In the genomic region with DNA sequence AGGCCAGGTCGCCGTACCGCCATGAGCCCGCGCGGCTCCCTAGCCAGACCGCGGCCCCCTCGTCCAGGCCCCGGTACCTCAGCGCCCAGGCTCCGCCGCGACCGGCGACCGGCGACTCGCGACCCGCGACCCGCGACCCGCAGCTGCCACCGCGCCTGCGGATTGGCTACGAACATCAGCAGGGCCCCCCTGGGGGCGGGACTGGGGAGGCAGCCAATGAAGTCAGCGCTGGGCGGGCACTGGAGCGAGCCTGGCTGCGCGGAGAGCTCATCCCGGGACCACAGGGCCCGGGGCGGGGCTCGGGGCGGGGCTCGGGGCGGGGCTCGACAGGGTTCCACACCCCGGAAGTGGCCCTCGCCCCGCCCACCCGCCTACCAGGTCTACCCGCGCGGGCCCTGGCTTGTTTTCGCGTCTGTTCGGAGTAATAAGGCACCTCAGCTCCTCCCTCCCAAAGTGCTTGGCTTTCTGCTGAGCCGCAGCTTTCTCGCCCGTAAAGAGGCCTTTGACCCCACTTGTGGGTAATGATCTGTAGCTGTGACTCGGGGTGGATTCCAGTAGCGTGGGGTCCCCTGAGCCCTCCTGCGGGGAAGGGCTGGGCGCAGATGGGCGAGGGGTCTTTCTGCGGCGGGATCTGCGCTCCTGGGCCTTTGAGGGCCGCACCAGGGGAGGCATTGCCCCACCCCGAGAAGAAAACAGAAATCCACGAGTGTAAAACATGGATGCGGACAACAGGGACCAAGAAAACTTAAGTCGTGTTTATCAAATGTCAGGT, we compare ENCODE assay signal across 1 cellular context.
TF ChIP-seq lines count a peak whose summit lies in the region.

Gene LYSMD4 (minus strand): TSS at position 170 of the 772 bp plus-strand sequence. CDS start 1,438 bp downstream, outside the sequence.

TF ChIP-seq in GM12878, 131 proteins besides CTCF, POLR2A, EP300 and RAD21 (continued from another document and continues in another):
- TF ChIP-seq ZNF687 (IDR thresholded peaks at IDR 0.05), result no peak; the same call in 1 of the 2 replicates
- TF ChIP-seq, protein P1, sequence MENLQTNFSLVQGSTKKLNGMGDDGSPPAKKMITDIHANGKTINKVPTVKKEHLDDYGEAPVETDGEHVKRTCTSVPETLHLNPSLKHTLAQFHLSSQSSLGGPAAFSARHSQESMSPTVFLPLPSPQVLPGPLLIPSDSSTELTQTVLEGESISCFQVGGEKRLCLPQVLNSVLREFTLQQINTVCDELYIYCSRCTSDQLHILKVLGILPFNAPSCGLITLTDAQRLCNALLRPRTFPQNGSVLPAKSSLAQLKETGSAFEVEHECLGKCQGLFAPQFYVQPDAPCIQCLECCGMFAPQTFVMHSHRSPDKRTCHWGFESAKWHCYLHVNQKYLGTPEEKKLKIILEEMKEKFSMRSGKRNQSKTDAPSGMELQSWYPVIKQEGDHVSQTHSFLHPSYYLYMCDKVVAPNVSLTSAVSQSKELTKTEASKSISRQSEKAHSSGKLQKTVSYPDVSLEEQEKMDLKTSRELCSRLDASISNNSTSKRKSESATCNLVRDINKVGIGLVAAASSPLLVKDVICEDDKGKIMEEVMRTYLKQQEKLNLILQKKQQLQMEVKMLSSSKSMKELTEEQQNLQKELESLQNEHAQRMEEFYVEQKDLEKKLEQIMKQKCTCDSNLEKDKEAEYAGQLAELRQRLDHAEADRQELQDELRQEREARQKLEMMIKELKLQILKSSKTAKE (IDR thresholded peaks at IDR 0.05; ENCODE audit: low read depth, poor library complexity, severe bottlenecking), result no peak
- TF ChIP-seq MYB (IDR thresholded peaks at IDR 0.05; ENCODE audit: borderline replicate concordance, low read depth, low read length), result no peak
- 0 out of 2 replicates have a peak, but pooled peaks have one; percentile 50 for TF ChIP-seq RELB (IDR thresholded peaks at IDR 0.05; ENCODE audit: low read depth)
- TF ChIP-seq JUND (IDR thresholded peaks at IDR 0.05; ENCODE audit: low read depth, low read length), result no peak
- TF ChIP-seq CREB1 (IDR thresholded peaks at IDR 0.05; ENCODE audit: low read depth), result no peak
- TF ChIP-seq ZSCAN29 (IDR thresholded peaks at IDR 0.05), result no peak
- TF ChIP-seq RUNX3 (IDR thresholded peaks at IDR 0.05; ENCODE audit: low read length), result no peak
- TF ChIP-seq, protein P2, sequence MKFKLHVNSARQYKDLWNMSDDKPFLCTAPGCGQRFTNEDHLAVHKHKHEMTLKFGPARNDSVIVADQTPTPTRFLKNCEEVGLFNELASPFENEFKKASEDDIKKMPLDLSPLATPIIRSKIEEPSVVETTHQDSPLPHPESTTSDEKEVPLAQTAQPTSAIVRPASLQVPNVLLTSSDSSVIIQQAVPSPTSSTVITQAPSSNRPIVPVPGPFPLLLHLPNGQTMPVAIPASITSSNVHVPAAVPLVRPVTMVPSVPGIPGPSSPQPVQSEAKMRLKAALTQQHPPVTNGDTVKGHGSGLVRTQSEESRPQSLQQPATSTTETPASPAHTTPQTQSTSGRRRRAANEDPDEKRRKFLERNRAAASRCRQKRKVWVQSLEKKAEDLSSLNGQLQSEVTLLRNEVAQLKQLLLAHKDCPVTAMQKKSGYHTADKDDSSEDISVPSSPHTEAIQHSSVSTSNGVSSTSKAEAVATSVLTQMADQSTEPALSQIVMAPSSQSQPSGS (IDR thresholded peaks at IDR 0.05; ENCODE audit: low read length), result no peak
- TF ChIP-seq NR2C2 (IDR thresholded peaks at IDR 0.05; ENCODE audit: borderline replicate concordance, control insufficient read depth, insufficient read length, low read depth), result no peak
- TF ChIP-seq ZNF592 (IDR thresholded peaks at IDR 0.05), result no peak
- no peak for TF ChIP-seq SPI1 (IDR thresholded peaks at IDR 0.05; ENCODE audit: borderline replicate concordance, insufficient read depth, low read depth, low read length)
- TF ChIP-seq CHD4 (IDR thresholded peaks at IDR 0.05), result no peak
- TF ChIP-seq KAT2A (conservative IDR thresholded peaks at IDR 0.05; ENCODE audit: control insufficient read depth, low read depth, low read length), result no peak
- no peak for TF ChIP-seq BCLAF1 (IDR thresholded peaks at IDR 0.05)
- TF ChIP-seq SUZ12 (IDR thresholded peaks at IDR 0.05; ENCODE audit: unreplicated experiment), result no peak
- no peak for TF ChIP-seq MXI1 (IDR thresholded peaks at IDR 0.05; ENCODE audit: low read depth, low read length)
- no peak for TF ChIP-seq ZNF622 (IDR thresholded peaks at IDR 0.05)
- no peak for TF ChIP-seq SIX5 (IDR thresholded peaks at IDR 0.05; ENCODE audit: low read depth, low read length, severe bottlenecking)
- no peak for TF ChIP-seq EED (IDR thresholded peaks at IDR 0.05; ENCODE audit: low read depth)
- TF ChIP-seq SREBF1 (IDR thresholded peaks at IDR 0.05; ENCODE audit: low read length), result no peak
- no peak for TF ChIP-seq ZZZ3 (IDR thresholded peaks at IDR 0.05; ENCODE audit: control insufficient read depth, insufficient read length, low read depth)
- TF ChIP-seq BMI1 (IDR thresholded peaks at IDR 0.05; ENCODE audit: borderline replicate concordance), result no peak
- TF ChIP-seq E4F1 (IDR thresholded peaks at IDR 0.05; ENCODE audit: borderline replicate concordance, partially characterized antibody), result no peak
- no peak for TF ChIP-seq ATF7 (IDR thresholded peaks at IDR 0.05; ENCODE audit: low read depth)
- no peak for TF ChIP-seq BRCA1 (IDR thresholded peaks at IDR 0.05; ENCODE audit: low read depth, low read length)
- TF ChIP-seq ZBTB33 (IDR thresholded peaks at IDR 0.05), result no peak
- TF ChIP-seq HDGF (IDR thresholded peaks at IDR 0.05), result 0 out of 2 replicates have a peak, but pooled peaks have one; percentile 41
- TF ChIP-seq NRF1 (conservative IDR thresholded peaks at IDR 0.05; ENCODE audit: low read depth, low read length), result no peak
- no peak for TF ChIP-seq NFYA (IDR thresholded peaks at IDR 0.05; ENCODE audit: borderline replicate concordance, low read depth, low read length)
- TF ChIP-seq STAT1 (conservative IDR thresholded peaks at IDR 0.05), result no peak
- TF ChIP-seq FOXM1 (IDR thresholded peaks at IDR 0.05; ENCODE audit: low read depth, low read length), result no peak
- TF ChIP-seq JUNB (IDR thresholded peaks at IDR 0.05), result no peak
- no peak for TF ChIP-seq POU2F2 (IDR thresholded peaks at IDR 0.05; ENCODE audit: borderline replicate concordance, low read depth, low read length)
